Comparison of ENCODE assay signal across 1 cellular context in the genomic region with DNA sequence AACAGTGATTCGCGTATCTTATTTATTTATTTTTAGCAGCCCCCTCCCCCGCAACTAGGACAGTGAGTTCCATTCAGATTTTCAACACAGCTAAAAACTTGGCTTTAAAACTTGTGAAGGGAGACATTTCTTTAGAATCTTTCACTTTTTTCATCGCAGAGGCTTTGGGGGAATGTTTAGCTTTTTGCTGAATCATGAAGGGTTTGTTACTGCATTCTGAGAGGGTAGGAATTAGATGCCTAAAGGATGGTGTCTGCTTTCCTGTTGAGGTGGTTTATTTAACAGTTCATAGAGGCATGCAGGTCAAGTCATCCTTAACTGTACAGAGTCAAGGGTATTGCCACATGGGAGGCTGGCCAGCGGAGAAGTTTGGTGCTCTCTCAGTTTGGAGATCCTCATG.
TF ChIP-seq lines count a peak whose summit lies in the region.

No MANE protein-coding gene starts in this region.

TF ChIP-seq in WTC11, 78 proteins besides CTCF, POLR2A, EP300 and RAD21 (continued from another document):
- TF ChIP-seq, protein P1, sequence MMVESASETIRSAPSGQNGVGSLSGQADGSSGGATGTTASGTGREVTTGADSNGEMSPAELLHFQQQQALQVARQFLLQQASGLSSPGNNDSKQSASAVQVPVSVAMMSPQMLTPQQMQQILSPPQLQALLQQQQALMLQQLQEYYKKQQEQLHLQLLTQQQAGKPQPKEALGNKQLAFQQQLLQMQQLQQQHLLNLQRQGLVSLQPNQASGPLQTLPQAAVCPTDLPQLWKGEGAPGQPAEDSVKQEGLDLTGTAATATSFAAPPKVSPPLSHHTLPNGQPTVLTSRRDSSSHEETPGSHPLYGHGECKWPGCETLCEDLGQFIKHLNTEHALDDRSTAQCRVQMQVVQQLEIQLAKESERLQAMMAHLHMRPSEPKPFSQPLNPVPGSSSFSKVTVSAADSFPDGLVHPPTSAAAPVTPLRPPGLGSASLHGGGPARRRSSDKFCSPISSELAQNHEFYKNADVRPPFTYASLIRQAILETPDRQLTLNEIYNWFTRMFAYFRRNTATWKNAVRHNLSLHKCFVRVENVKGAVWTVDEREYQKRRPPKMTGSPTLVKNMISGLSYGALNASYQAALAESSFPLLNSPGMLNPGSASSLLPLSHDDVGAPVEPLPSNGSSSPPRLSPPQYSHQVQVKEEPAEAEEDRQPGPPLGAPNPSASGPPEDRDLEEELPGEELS (CRISPR knock-in tag; IDR thresholded peaks at IDR 0.05) = no peak
